ENCODE assay signal across 1 cellular context in genomic region chr16:8889893-8890548, GRCh38.
TF ChIP-seq lines count a peak whose summit lies in the region.

No MANE protein-coding gene starts in this region.

TF ChIP-seq in H1, 55 proteins besides CTCF, POLR2A, EP300 and RAD21:
- TF ChIP-seq POLR2AphosphoS5 (IDR thresholded peaks at IDR 0.05; ENCODE audit: low read depth, low read length) = peak; percentile 51; the same call in 1 of the 2 replicates
- TF ChIP-seq ZNF274 (IDR thresholded peaks at IDR 0.05; ENCODE audit: borderline replicate concordance, extremely low read depth, low read length) = no peak
TF ChIP-seq in H1: peak in this region for 1.
